In genomic region chr5:23740029-23740428, GRCh38 we compare ENCODE assay signal across 1 cellular context.
TF ChIP-seq lines count a peak whose summit lies in the region.

No MANE protein-coding gene starts in this region.

TF ChIP-seq in GM23338, 12 proteins besides CTCF, POLR2A, EP300 and RAD21 (continued from another document):
- no peak for TF ChIP-seq STAT1 (IDR thresholded peaks at IDR 0.05; ENCODE audit: unreplicated experiment)
- no peak for TF ChIP-seq ETS1 (IDR thresholded peaks at IDR 0.05)
- no peak for TF ChIP-seq ZNF462 (CRISPR knock-in tag; IDR thresholded peaks at IDR 0.05)
- TF ChIP-seq CREB1 (CRISPR knock-in tag; IDR thresholded peaks at IDR 0.05; ENCODE audit: low read depth) = no peak
- no peak for TF ChIP-seq POLR2AphosphoS5 (IDR thresholded peaks at IDR 0.05; ENCODE audit: low read depth)
- TF ChIP-seq REST (IDR thresholded peaks at IDR 0.05; ENCODE audit: unreplicated experiment) = no peak
